8 cellular contexts compared by ENCODE assay signal in the genomic region with DNA sequence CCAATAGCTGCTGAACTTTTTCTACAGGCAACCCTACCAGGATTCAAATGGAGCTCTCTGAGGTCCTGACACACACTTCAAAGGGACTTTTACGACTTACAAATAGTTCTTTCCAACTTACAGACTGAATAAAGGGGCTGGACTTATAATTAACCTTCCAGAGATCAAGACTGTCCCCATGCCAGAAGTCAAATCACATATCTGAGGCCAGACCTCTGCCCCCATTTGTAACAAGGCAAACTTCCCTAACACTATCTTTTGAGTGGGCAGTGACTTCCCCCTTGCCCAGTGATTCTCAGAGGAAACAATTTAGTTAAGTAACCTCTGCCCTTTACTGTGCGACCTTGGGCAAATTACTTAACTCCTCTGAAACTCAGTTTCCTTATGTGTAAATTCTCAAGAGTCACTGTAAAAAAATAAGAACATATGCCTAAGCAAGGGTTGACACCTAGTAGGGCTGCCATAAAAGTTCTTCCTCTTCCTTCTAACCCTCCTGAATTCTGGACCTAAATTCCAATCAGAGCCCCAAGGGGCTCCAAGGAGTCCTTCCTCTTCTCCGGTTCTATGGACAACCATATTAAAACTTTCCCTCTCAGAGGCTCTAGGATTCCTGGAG. TPM values are rescaled to one million over a fixed set of nuclear protein-coding genes. Genes with fewer than 3 reads are reported as not detected.
DNase-seq lines count a peak whose midpoint lies in the region; ATAC-seq and TF ChIP-seq lines count a peak whose summit lies in the region.

No MANE protein-coding gene starts in this region.

- H3K36me3 Mint-ChIP-seq in activated CD4-positive, alpha-beta memory T cell treated with anti-CD3 and anti-CD28 coated beads for 36 hours = peaks cover 4% of the 10 kb centered on the region

- intact Hi-C loops in activated CD4-positive, alpha-beta memory T cell treated with anti-CD3 and anti-CD28 coated beads for 36 hours (cut with micrococcal nuclease) = loop anchor here (1.0 kb wide), 1 partner anchor 43 kb away; no protein-coding TSS in a partner anchor

- CTCF ChIA-PET in activated CD4-positive, alpha-beta memory T cell treated with anti-CD3 and anti-CD28 coated beads for 36 hours (lab: Charles Lee) = interaction anchor here (0.7 to 1.2 kb wide), 3 partner anchors 9 to 74 kb away, joined by 3 to 5 read pairs (median 3); no protein-coding TSS in a partner anchor

- H3K9me3 Mint-ChIP-seq in activated CD4-positive, alpha-beta memory T cell treated with anti-CD3 and anti-CD28 coated beads for 36 hours = no peaks in the 10 kb centered on the region

- peak overlapping the region; percentile 99 for H3K27ac ChIP-seq in skeletal muscle tissue (ENCODE audit: low read depth, low read length)

- POLR2A ChIA-PET in activated CD4-positive, alpha-beta memory T cell treated with anti-CD3 and anti-CD28 coated beads for 36 hours (lab: Charles Lee) = interaction anchor here (0.7 to 3.0 kb wide), 4 partner anchors 12 to 71 kb away, joined by 3 to 21 read pairs (median 4); no protein-coding TSS in a partner anchor

- no peaks in the 10 kb centered on the region for H3K27me3 Mint-ChIP-seq in activated CD4-positive, alpha-beta memory T cell treated with anti-CD3 and anti-CD28 coated beads for 36 hours

- peak overlapping the region; percentile 78 to 99 (median 84) for H3K4me3 ChIP-seq in skeletal muscle tissue (ENCODE audit: low read length in 3 of 3)

- no peaks in the 10 kb centered on the region for H3K27me3 ChIP-seq in skeletal muscle tissue (ENCODE audit: control insufficient read depth in 3 of 3, insufficient read depth in 3 of 3, low read length in 3 of 3)

- peak overlapping the region; percentile 91 for H3K27ac Mint-ChIP-seq in activated CD4-positive, alpha-beta memory T cell treated with anti-CD3 and anti-CD28 coated beads for 36 hours

- TF ChIP-seq CTCF in omental fat pad (IDR thresholded peaks at IDR 0.05) (no peak), GM20000 (IDR thresholded peaks at IDR 0.05; ENCODE audit: extremely low read depth, missing control alignments) (no peak)

- peak overlapping the region; percentile 91 to 99 (median 99) for H3K9ac ChIP-seq in skeletal muscle tissue (ENCODE audit: low read depth in 1 of 3, low read length in 3 of 3)

- ATAC-seq in omental fat pad (ENCODE audit: low FRiP score) (no peak), GM21360 (IDR thresholded peaks at IDR 0.05; ENCODE audit: unreplicated experiment) (no peak)

- DNase-seq in Ammon's horn (ENCODE audit: low spot score) (peak; percentile 33), HT-29 (ENCODE audit: low spot score) (peak; percentile 54), glomerular visceral epithelial cell (ENCODE audit: extremely low spot score) (peak; percentile 26), omental fat pad (ENCODE audit: low spot score) (no peak), GM20000 (ENCODE audit: low spot score) (no peak)
- DNase-seq in activated CD4-positive, alpha-beta memory T cell treated with anti-CD3 and anti-CD28 coated beads for 36 hours = peak; percentile 14

- no peaks in the 10 kb centered on the region for H3K36me3 ChIP-seq in skeletal muscle tissue (ENCODE audit: control insufficient read depth in 3 of 3, insufficient read depth in 3 of 3, low read length in 3 of 3)

- H3K4me3 Mint-ChIP-seq in activated CD4-positive, alpha-beta memory T cell treated with anti-CD3 and anti-CD28 coated beads for 36 hours = peak overlapping the region; percentile 96

- peaks cover 35% of the 10 kb centered on the region for H3K4me1 Mint-ChIP-seq in activated CD4-positive, alpha-beta memory T cell treated with anti-CD3 and anti-CD28 coated beads for 36 hours (ENCODE audit: low read depth)

- peaks cover 26 to 34% (median 30%) of the 10 kb centered on the region in 3 donors for H3K4me1 ChIP-seq in skeletal muscle tissue (ENCODE audit: control insufficient read depth in 3 of 3, insufficient read depth in 3 of 3, low read length in 3 of 3)

- H3K9me3 ChIP-seq in skeletal muscle tissue (ENCODE audit: control insufficient read depth in 3 of 3, low read length in 3 of 3) = no peaks in the 10 kb centered on the region

RNA-seq across cellular contexts. Expression of a gene that starts 1.3 kb away (rescaled TPM):
- 21.5 and 23.9 TPM in 2 replicates for total RNA-seq in HT-29 (2014; rRNA removed; shearing (Covaris generic))
- 100 to 1,000 TPM; 109 to 110 TPM for total RNA-seq in activated CD4-positive, alpha-beta memory T cell treated with anti-CD3 and anti-CD28 coated beads for 36 hours
- total RNA-seq in skeletal muscle tissue = 25.6 TPM
- total RNA-seq in omental fat pad = 10 to 100 TPM; 43.4 to 87.8 (median 60.5) TPM

Comparison
In these comparisons a context has a peak if more than half of its experiments do, and no peak if none do; other contexts are left out.
1. DNase-seq: peak in Ammon's horn (single experiment), HT-29 (single experiment), activated CD4-positive, alpha-beta memory T cell treated with anti-CD3 and anti-CD28 coated beads for 36 hours (single experiment) and glomerular visceral epithelial cell (single experiment); none in omental fat pad (single experiment) and GM20000 (single experiment).